In the genomic region with DNA sequence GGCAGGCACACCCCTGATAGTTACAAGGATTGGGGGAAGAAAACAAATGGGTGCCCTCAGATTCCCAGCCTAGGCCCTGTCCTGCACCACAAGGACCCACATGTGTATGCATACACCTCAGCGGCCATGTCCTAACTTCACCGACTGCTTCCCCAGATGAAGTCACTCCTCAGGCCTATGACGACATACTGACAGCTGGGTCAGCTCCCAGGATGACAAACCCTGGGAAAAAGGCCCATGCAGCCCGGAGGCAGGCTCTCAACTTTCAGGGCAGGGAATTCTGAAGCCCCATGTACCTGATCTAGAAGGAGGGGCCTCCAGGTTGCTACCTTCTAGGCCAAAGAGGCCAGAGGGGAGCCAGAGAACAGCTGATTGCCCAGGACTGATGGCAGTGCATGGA, we compare ENCODE assay signal across 27 cellular contexts.
"Had no signal": no experiment of that assay in that cellular context is flagged by ENCODE, and none has a peak within 500 bp of the region (broad histone marks: within the 10 kb centered on the region; RNA-seq: fewer than 3 reads in every experiment).

No MANE protein-coding gene starts in this region.

- H3K27me3 ChIP-seq: brain microvascular endothelial cell, esophagus muscularis mucosa, right atrium auricular region, suprapubic skin, tibial artery had no signal

- H3K9me3 ChIP-seq: esophagus muscularis mucosa, right atrium auricular region, suprapubic skin, tibial artery had no signal

- H3K4me3 ChIP-seq: esophagus muscularis mucosa, right atrium auricular region, suprapubic skin, tibial artery had no signal

- H3K4me3 Mint-ChIP-seq: activated naive CD4-positive, alpha-beta T cell treated with anti-CD3 and anti-CD28 coated beads, Interleukin-2, amount 10 ng/mL, durations not matched to agents 7 days and 5 days; activated naive CD8-positive, alpha-beta T cell treated with anti-CD3 and anti-CD28 coated beads, Interleukin-2, amount 10 ng/mL, durations not matched to agents 7 days and 5 days; activated T-helper 1 cell treated with anti-CD3 and anti-CD28 coated beads, Interleukin-12 subunit alpha, Interleukin-12 subunit beta, Interleukin-2, Interleukin-4 antibody, amounts not matched to agents 30 ng/mL and 10 ng/mL and 1 ng/mL, durations not matched to agents 14 hours and 24 hours and 36 hours; endodermal cell; naive thymus-derived CD4-positive, alpha-beta T cell; stimulated activated naive B cell treated with anti-CD40 and anti-IgM and Interleukin-4, amounts not matched to agents 10 μg/mL and 1 μg/mL and 100 μg/mL, for 72 hours; T-helper 2 cell treated with Interferon-gamma antibody and Interleukin-4, amounts not matched to agents 5 μg/mL and 100 μg/mL, for 36 hours had no signal

- ATAC-seq: left colon; naive thymus-derived CD4-positive, alpha-beta T cell; stimulated activated naive B cell treated with anti-CD40 and anti-IgM and Interleukin-4, amounts not matched to agents 10 μg/mL and 1 μg/mL and 100 μg/mL, for 72 hours had no signal

- H3K36me3 Mint-ChIP-seq: activated naive CD4-positive, alpha-beta T cell treated with anti-CD3 and anti-CD28 coated beads, Interleukin-2, amount 10 ng/mL, durations not matched to agents 7 days and 5 days; activated naive CD8-positive, alpha-beta T cell treated with anti-CD3 and anti-CD28 coated beads, Interleukin-2, amount 10 ng/mL, durations not matched to agents 7 days and 5 days; naive thymus-derived CD4-positive, alpha-beta T cell; stimulated activated naive B cell treated with anti-CD40 and anti-IgM and Interleukin-4, amounts not matched to agents 10 μg/mL and 1 μg/mL and 100 μg/mL, for 72 hours had no signal

- H3K4me1 ChIP-seq: esophagus muscularis mucosa, suprapubic skin, tibial artery had no signal

- H3K27ac ChIP-seq: brain microvascular endothelial cell, esophagus muscularis mucosa, right atrium auricular region, suprapubic skin, tibial artery, VCaP had no signal

- H3K36me3 ChIP-seq: brain microvascular endothelial cell, esophagus muscularis mucosa, right atrium auricular region, suprapubic skin, tibial artery had no signal

- H3K4me1 Mint-ChIP-seq: activated naive CD4-positive, alpha-beta T cell treated with anti-CD3 and anti-CD28 coated beads, Interleukin-2, amount 10 ng/mL, durations not matched to agents 7 days and 5 days; activated naive CD8-positive, alpha-beta T cell treated with anti-CD3 and anti-CD28 coated beads, Interleukin-2, amount 10 ng/mL, durations not matched to agents 7 days and 5 days had no signal

- H3K9me3 Mint-ChIP-seq: activated naive CD4-positive, alpha-beta T cell treated with anti-CD3 and anti-CD28 coated beads, Interleukin-2, amount 10 ng/mL, durations not matched to agents 7 days and 5 days; activated naive CD8-positive, alpha-beta T cell treated with anti-CD3 and anti-CD28 coated beads, Interleukin-2, amount 10 ng/mL, durations not matched to agents 7 days and 5 days; activated T-helper 1 cell treated with anti-CD3 and anti-CD28 coated beads, Interleukin-12 subunit alpha, Interleukin-12 subunit beta, Interleukin-2, Interleukin-4 antibody, amounts not matched to agents 30 ng/mL and 10 ng/mL and 1 ng/mL, durations not matched to agents 14 hours and 24 hours and 36 hours; T-helper 2 cell treated with Interferon-gamma antibody and Interleukin-4, amounts not matched to agents 5 μg/mL and 100 μg/mL, for 36 hours had no signal

- DNase-seq: activated CD4-positive, alpha-beta T cell treated with anti-CD3 and anti-CD28 coated beads for 4 hours; activated CD4-positive, alpha-beta T cell treated with anti-CD3 and anti-CD28 coated beads, Interleukin-2, amount 50 U/mL, for 48 hours; activated CD8-positive, alpha-beta memory T cell treated with anti-CD3 and anti-CD28 coated beads for 24 hours; activated effector memory CD4-positive, alpha-beta T cell treated with anti-CD3 and anti-CD28 coated beads, Interleukin-2, amount 50 U/mL, for 16 hours; activated naive CD4-positive, alpha-beta T cell treated with anti-CD3 and anti-CD28 coated beads, Interleukin-2, amount 10 ng/mL, durations not matched to agents 7 days and 5 days; activated naive CD8-positive, alpha-beta T cell treated with anti-CD3 and anti-CD28 coated beads, Interleukin-2, amount 10 ng/mL, durations not matched to agents 7 days and 5 days; amniotic stem cell; brain microvascular endothelial cell; caudate nucleus; endodermal cell; hippocampal formation; kidney; left colon; midbrain; naive thymus-derived CD4-positive, alpha-beta T cell; nucleus accumbens; stimulated activated CD4-positive, alpha-beta T cell treated with anti-CD3 and anti-CD28 coated beads, Interleukin-15, amount 100 ng/mL, for 24 hours; stimulated activated CD4-positive, alpha-beta T cell treated with anti-CD3 and anti-CD28 coated beads, Interleukin-2, amount 100 ng/mL, for 24 hours; stimulated activated naive B cell treated with anti-CD40 and anti-IgM and Interleukin-4, amounts not matched to agents 10 μg/mL and 1 μg/mL and 100 μg/mL, for 72 hours; T-helper 1 cell; tibial artery had no signal
